ENCODE assay signal across 25 cellular contexts in the genomic region with DNA sequence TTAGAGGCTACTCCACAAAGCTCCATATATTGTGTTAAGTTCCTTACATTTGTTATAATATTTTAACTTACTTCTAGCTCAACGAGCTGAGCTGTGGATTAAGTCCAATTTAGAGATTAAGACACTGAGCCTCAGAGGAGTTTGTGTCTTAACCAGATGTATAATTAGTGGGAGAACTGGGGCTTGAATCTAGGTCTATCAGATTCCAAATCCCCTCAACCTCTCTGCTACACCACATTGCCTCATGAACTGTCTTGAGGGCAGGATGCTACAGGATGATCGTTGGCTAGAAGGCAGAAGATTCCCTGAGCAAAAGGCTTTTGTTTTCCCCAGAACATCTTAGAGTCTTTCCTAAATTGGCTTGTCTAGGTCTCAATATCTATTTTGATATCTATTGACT.
"Had no signal": no experiment of that assay in that cellular context is flagged by ENCODE, and none has a peak within 500 bp of the region (broad histone marks: within the 10 kb centered on the region; RNA-seq: fewer than 3 reads in every experiment).

No MANE protein-coding gene starts in this region.

- H3K27ac Mint-ChIP-seq: IgD-negative memory B cell had no signal

- DNase-seq: Kasumi-1, MV-4-11, NCI-H1048, NCI-H1105, NCI-H1417, NCI-H1436 treated with DMSO at 0.1 percent for 48 hours, NCI-H1694, NCI-H187 treated with DMSO at 0.1 percent for 48 hours, NCI-H2029 treated with DMSO at 0.1 percent for 48 hours, NCI-H2171 treated with DMSO at 0.1 percent for 48 hours, NCI-H345, NCI-H446 treated with DMSO at 0.1 percent for 48 hours, NCI-H510A treated with DMSO at 0.1 percent for 48 hours, NCI-H69, NCI-H774, Right ventricle myocardium superior, RPMI8226, SIG-M5, T-helper 1 cell had no signal

- ATAC-seq: K562 had no signal

- H3K9me3 Mint-ChIP-seq: IgD-negative memory B cell had no signal

- H3K36me3 Mint-ChIP-seq: IgD-negative memory B cell had no signal

- H3K36me3 ChIP-seq: SJSA1 had no signal

- H3K27me3 ChIP-seq: SJSA1 had no signal

- H3K9me3 ChIP-seq: SJSA1 had no signal

- H3K9ac ChIP-seq: KMS-11 had no signal

- H3K4me2 ChIP-seq: KMS-11 had no signal

- H3K4me1 ChIP-seq: SJSA1 had no signal

- H3K27ac ChIP-seq: HL-60, KMS-11, SJSA1, SK-N-MC had no signal

- H3K4me3 ChIP-seq: K562, SJSA1, SK-N-MC had no signal
